ENCODE assay signal across 8 cellular contexts in the genomic region with DNA sequence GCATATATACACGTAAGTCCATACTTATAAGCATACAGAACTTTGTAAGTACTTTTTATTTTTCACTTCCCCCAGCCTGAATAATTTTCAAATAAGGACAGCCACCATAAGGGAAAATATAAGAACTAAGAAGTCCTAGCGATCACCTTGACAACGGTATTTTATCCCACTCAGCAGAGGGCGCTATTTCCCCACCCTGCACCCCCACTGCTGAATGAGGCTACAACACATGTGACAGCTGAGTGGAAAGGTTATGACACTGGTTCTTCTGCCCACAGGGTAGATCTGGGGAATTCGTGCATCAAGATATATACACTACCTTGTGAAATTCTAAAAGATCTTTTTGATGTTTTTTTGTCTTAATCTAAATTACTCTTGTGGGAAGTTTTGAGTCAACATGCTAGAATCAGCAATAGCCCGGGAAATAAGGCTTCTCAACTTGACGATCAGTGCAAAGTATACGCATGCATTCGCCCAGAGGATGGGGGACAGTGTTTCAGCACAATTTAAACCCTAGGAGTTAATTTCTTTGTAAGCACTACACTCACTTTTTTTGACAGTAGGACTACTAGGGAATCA.
DNase-seq lines count a peak whose midpoint lies in the region; ATAC-seq and TF ChIP-seq lines count a peak whose summit lies in the region.

No MANE protein-coding gene starts in this region.

- H3K4me3 Mint-ChIP-seq in activated CD8-positive, alpha-beta T cell treated with anti-CD3 and anti-CD28 coated beads, Interleukin-2, amount 10 ng/mL, durations not matched to agents 7 days and 5 days, result no peak overlapping the region
- no peak overlapping the region for H3K4me3 Mint-ChIP-seq in neural progenitor cell

- no peak overlapping the region for H3K27ac Mint-ChIP-seq in activated CD8-positive, alpha-beta T cell treated with anti-CD3 and anti-CD28 coated beads, Interleukin-2, amount 10 ng/mL, durations not matched to agents 7 days and 5 days
- no peak overlapping the region for H3K27ac Mint-ChIP-seq in neural progenitor cell

- H3K4me1 ChIP-seq in neural progenitor cell (no peaks in the 10 kb centered on the region), upper lobe of left lung (no peaks in the 10 kb centered on the region)

- DNase-seq in DMS 273 (lab: John Stamatoyannopoulos, UW; ENCODE audit: unreplicated experiment) (peak; percentile 45), DMS 273 treated with DMSO at 0.1 percent for 48 hours (lab: John Stamatoyannopoulos, UW) (no peak), NCI-H226 (peak; percentile 2), epithelial cell of proximal tubule (ENCODE audit: low read depth) (no peak), neural progenitor cell (ENCODE audit: low spot score) (peak; percentile 58), upper lobe of left lung (peak in 1 of 2 donors; percentile 60)
- DNase-seq in activated CD8-positive, alpha-beta T cell treated with anti-CD3 and anti-CD28 coated beads, Interleukin-2, amount 10 ng/mL, durations not matched to agents 7 days and 5 days, result peak; percentile 77

- no peak overlapping the region for H3K9ac ChIP-seq in neural progenitor cell

- H3K4me3 ChIP-seq in epithelial cell of proximal tubule (ENCODE audit: low read depth, low read length) (no peak overlapping the region), neural progenitor cell (no peak overlapping the region), upper lobe of left lung (no peak overlapping the region)

- H3K9me3 ChIP-seq in neural progenitor cell (ENCODE audit: low read depth) (no peaks in the 10 kb centered on the region), upper lobe of left lung (no peaks in the 10 kb centered on the region)

- peaks cover 12% of the 10 kb centered on the region for H3K27me3 Mint-ChIP-seq in activated CD8-positive, alpha-beta T cell treated with anti-CD3 and anti-CD28 coated beads, Interleukin-2, amount 10 ng/mL, durations not matched to agents 7 days and 5 days (ENCODE audit: low read depth)
- no peaks in the 10 kb centered on the region for H3K27me3 Mint-ChIP-seq in neural progenitor cell (ENCODE audit: insufficient read depth, low read depth)

- no peaks in the 10 kb centered on the region for H3K4me1 Mint-ChIP-seq in activated CD8-positive, alpha-beta T cell treated with anti-CD3 and anti-CD28 coated beads, Interleukin-2, amount 10 ng/mL, durations not matched to agents 7 days and 5 days (ENCODE audit: low read depth)
- peaks cover 2% of the 10 kb centered on the region for H3K4me1 Mint-ChIP-seq in neural progenitor cell

- ATAC-seq in HG02642 (IDR thresholded peaks at IDR 0.05; ENCODE audit: poor library complexity, unreplicated experiment) (peak; percentile 78), upper lobe of left lung (ENCODE audit: low FRiP score in 2 of 2) (peak; percentile 76 to 83)
- ATAC-seq in activated CD8-positive, alpha-beta T cell treated with anti-CD3 and anti-CD28 coated beads, Interleukin-2, amount 10 ng/mL, durations not matched to agents 7 days and 5 days, result peak; percentile 77

- no peak overlapping the region for H3K27ac ChIP-seq in neural progenitor cell
- no peak overlapping the region for H3K27ac ChIP-seq in upper lobe of left lung

- H3K79me2 ChIP-seq in neural progenitor cell (ENCODE audit: low read depth), result no peaks in the 10 kb centered on the region

- H3K4me2 ChIP-seq in neural progenitor cell, result no peak overlapping the region

- no peaks in the 10 kb centered on the region for H3K36me3 Mint-ChIP-seq in activated CD8-positive, alpha-beta T cell treated with anti-CD3 and anti-CD28 coated beads, Interleukin-2, amount 10 ng/mL, durations not matched to agents 7 days and 5 days (ENCODE audit: low read depth)
- H3K36me3 Mint-ChIP-seq in neural progenitor cell, result no peaks in the 10 kb centered on the region

- H4K20me1 ChIP-seq in neural progenitor cell (ENCODE audit: low read depth), result no peaks in the 10 kb centered on the region

- TF ChIP-seq EP300 in upper lobe of left lung (IDR thresholded peaks at IDR 0.05), result no peak

- CTCF ChIA-PET in activated CD8-positive, alpha-beta T cell treated with anti-CD3 and anti-CD28 coated beads, Interleukin-2, amount 10 ng/mL, durations not matched to agents 7 days and 5 days (lab: Charles Lee), result interaction anchor here (0.7 to 4.7 kb wide), 10 partner anchors 10 to 247 kb away, joined by 3 to 33 read pairs (median 4); no protein-coding TSS in a partner anchor

- TF ChIP-seq CTCF in epithelial cell of proximal tubule (conservative IDR thresholded peaks at IDR 0.05; ENCODE audit: low read depth, low read length) (peak; percentile 97), neural progenitor cell (IDR thresholded peaks at IDR 0.05) (peak; percentile 86), upper lobe of left lung (IDR thresholded peaks at IDR 0.05) (peak; percentile 26 to 68 (median 56))

- H3K36me3 ChIP-seq in neural progenitor cell, result no peaks in the 10 kb centered on the region
- no peaks in the 10 kb centered on the region for H3K36me3 ChIP-seq in upper lobe of left lung

- H3K27me3 ChIP-seq in neural progenitor cell (peaks cover 5% of the 10 kb centered on the region), upper lobe of left lung (no peaks in the 10 kb centered on the region)

- H3K9me3 Mint-ChIP-seq in activated CD8-positive, alpha-beta T cell treated with anti-CD3 and anti-CD28 coated beads, Interleukin-2, amount 10 ng/mL, durations not matched to agents 7 days and 5 days (ENCODE audit: insufficient read depth), result no peaks in the 10 kb centered on the region
- H3K9me3 Mint-ChIP-seq in neural progenitor cell, result no peaks in the 10 kb centered on the region

- 49 to 50% methylated on average over 9 of the region's 9 CpGs for WGBS in upper lobe of left lung, 2 donors

- POLR2A ChIA-PET in activated CD8-positive, alpha-beta T cell treated with anti-CD3 and anti-CD28 coated beads, Interleukin-2, amount 10 ng/mL, durations not matched to agents 7 days and 5 days (lab: Charles Lee), result no interaction called here

- H2AFZ ChIP-seq in neural progenitor cell (replicated peaks), result no peak overlapping the region

- no peaks in the 10 kb centered on the region for H3F3A ChIP-seq in neural progenitor cell (ENCODE audit: low read depth)

- TF ChIP-seq POLR2A in upper lobe of left lung (IDR thresholded peaks at IDR 0.05), result no peak

Comparison
In these comparisons a context has a peak if more than half of its experiments do, and no peak if none do; other contexts are left out.
1. DNase-seq: peak in DMS 273 (single experiment), NCI-H226 (single experiment), activated CD8-positive, alpha-beta T cell treated with anti-CD3 and anti-CD28 coated beads, Interleukin-2, amount 10 ng/mL, durations not matched to agents 7 days and 5 days (single experiment) and neural progenitor cell (single experiment); none in DMS 273 treated with DMSO at 0.1 percent for 48 hours (single experiment) and epithelial cell of proximal tubule (single experiment).
2. Peak in every context shown above with its lines, with median percentiles within 50 percentile points of each other: ATAC-seq and CTCF ChIP-seq.